In the genomic region with DNA sequence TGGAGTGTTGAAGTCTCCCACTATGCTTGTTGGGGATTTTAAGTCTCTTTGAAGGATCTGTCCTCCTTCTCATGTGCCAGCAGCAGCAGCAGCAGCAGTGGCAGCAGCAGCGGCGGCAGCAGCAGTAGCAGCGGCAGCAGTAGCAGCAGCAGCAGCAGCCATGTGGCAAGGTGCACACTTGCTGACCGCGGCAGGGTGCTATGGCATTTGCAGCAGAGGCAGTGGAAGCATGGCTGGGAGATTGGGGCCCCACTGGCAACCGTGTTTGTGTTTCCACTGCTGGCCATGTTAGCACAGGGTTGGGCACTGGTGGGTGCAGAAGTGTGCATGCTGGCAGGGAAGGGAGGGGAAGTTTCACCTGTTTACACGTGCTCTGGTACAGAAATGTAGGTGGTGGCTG, we compare ENCODE assay signal across 29 cellular contexts.
"Had no signal": no experiment of that assay in that cellular context is flagged by ENCODE, and none has a peak within 500 bp of the region (broad histone marks: within the 10 kb centered on the region; RNA-seq: fewer than 3 reads in every experiment).

No MANE protein-coding gene starts in this region.

- FAIRE-seq: bronchial epithelial cell, TTC549 had no signal

- H3K27ac ChIP-seq: ascending aorta, cardiac muscle cell, VCaP had no signal

- DNase-seq: activated B cell treated with CpG ODN at 0.5 μM for 24 hours; activated CD4-positive, alpha-beta memory T cell treated with anti-CD3 and anti-CD28 coated beads for 36 hours; activated CD4-positive, alpha-beta T cell treated with anti-CD3 and anti-CD28 coated beads for 4 hours; activated CD4-positive, alpha-beta T cell treated with anti-CD3 and anti-CD28 coated beads, Interleukin-2, amount 10 ng/mL, durations not matched to agents 24 days and 14 days; activated CD4-positive, alpha-beta T cell treated with anti-CD3 and anti-CD28 coated beads, Interleukin-2, amount 50 U/mL, for 1 hour; activated CD4-positive, alpha-beta T cell treated with anti-CD3 and anti-CD28 coated beads, Interleukin-2, amount 50 U/mL, for 4 hours; activated CD4-positive, CD25-positive, alpha-beta regulatory T cell treated with anti-CD3 and anti-CD28 coated beads, Interleukin-2, amount 50 U/mL, for 72 hours; activated CD8-positive, alpha-beta memory T cell treated with anti-CD3 and anti-CD28 coated beads, Interleukin-2, amount 50 U/mL, for 4 hours; activated CD8-positive, alpha-beta T cell treated with anti-CD3 and anti-CD28 coated beads for 36 hours; activated gamma-delta T cell; activated naive CD4-positive, alpha-beta T cell treated with anti-CD3 and anti-CD28 coated beads, Interleukin-2, amount 10 ng/mL, durations not matched to agents 7 days and 5 days; activated naive CD4-positive, alpha-beta T cell treated with Interleukin-2 at 50 U/mL for 16 hours; activated naive CD8-positive, alpha-beta T cell treated with anti-CD3 and anti-CD28 coated beads, Interleukin-2, amount 10 ng/mL, durations not matched to agents 7 days and 5 days; activated naive CD8-positive, alpha-beta T cell treated with anti-CD3 and anti-CD28 coated beads, Interleukin-2, amount 50 U/mL, for 24 hours; activated T-cell treated with anti-CD3 and anti-CD28 coated beads for 4 hours; activated T-cell treated with anti-CD3 and anti-CD28 coated beads, Interleukin-2, amount 50 U/mL, for 1 hour; activated T-cell treated with anti-CD3 and anti-CD28 coated beads, Interleukin-2, amount 50 U/mL, for 4 hours; activated T-cell treated with anti-CD3 and anti-CD28 coated beads, Interleukin-2, amount 50 U/mL, for 72 hours; amygdala; anterior cingulate cortex; T-helper 1 cell; T-helper 2 cell; T-helper 9 cell had no signal

- H3K4me3 ChIP-seq: ascending aorta, cardiac muscle cell had no signal

- H3K36me3 ChIP-seq: ascending aorta, cardiac muscle cell had no signal

- H3K4me1 ChIP-seq: ascending aorta had no signal

- ATAC-seq: activated CD8-positive, alpha-beta T cell treated with anti-CD3 and anti-CD28 coated beads for 36 hours; activated naive CD8-positive, alpha-beta T cell treated with anti-CD3 and anti-CD28 coated beads, Interleukin-2, amount 50 U/mL, for 24 hours; activated T-cell treated with anti-CD3 and anti-CD28 coated beads, Interleukin-2, amount 50 U/mL, for 4 hours; activated T-cell treated with anti-CD3 and anti-CD28 coated beads, Interleukin-2, amount 50 U/mL, for 72 hours; activated T-helper 17 cell treated with anti-CD3 and anti-CD28 coated beads, Interleukin-2, amount 50 U/mL, for 72 hours had no signal

- H3K27me3 ChIP-seq: ascending aorta, cardiac muscle cell had no signal

- H3K9me3 ChIP-seq: ascending aorta had no signal
